ENCODE assay signal across 14 cellular contexts in genomic region chr10:89536013-89536354, GRCh38. TPM values are rescaled to one million over a fixed set of nuclear protein-coding genes. Genes with fewer than 3 reads are reported as not detected.
DNase-seq lines count a peak whose midpoint lies in the region; ATAC-seq, FAIRE-seq and TF ChIP-seq lines count a peak whose summit lies in the region.
"Had no signal": no experiment of that assay in that cellular context is flagged by ENCODE, and none has a peak within 500 bp of the region (broad histone marks: within the 10 kb centered on the region; RNA-seq: fewer than 3 reads in every experiment).

No MANE protein-coding gene starts in this region.

- peaks cover 20% of the 10 kb centered on the region for H3K27me3 ChIP-seq in CD4-positive, alpha-beta memory T cell (ENCODE audit: insufficient read depth, low read length)
- peaks cover 17% of the 10 kb centered on the region for H3K27me3 ChIP-seq in astrocyte (ENCODE audit: insufficient read depth, low read length)
- peaks cover 0 to 78% (median 19%) of the 10 kb centered on the region in 7 donors for H3K27me3 ChIP-seq in heart right ventricle
- no peaks in the 10 kb centered on the region for H3K27me3 ChIP-seq in ovary

- ATAC-seq in heart right ventricle: peak in 1 of 8 donors; percentile 54

- H3K9me3 Mint-ChIP-seq in CD4-positive, alpha-beta memory T cell: peaks cover 0 to 2% (median 0%) of the 10 kb centered on the region in 8 donors
- H3K9me3 Mint-ChIP-seq in astrocyte (ENCODE audit: unreplicated experiment): no peaks in the 10 kb centered on the region

- H3K4me1 ChIP-seq in CD4-positive, alpha-beta memory T cell (ENCODE audit: insufficient read depth, low read length): no peaks in the 10 kb centered on the region
- H3K4me1 ChIP-seq in astrocyte (ENCODE audit: insufficient read depth, low read length) (peaks cover 12% of the 10 kb centered on the region), heart right ventricle (peaks cover 0 to 11% (median 4%) of the 10 kb centered on the region in 9 donors), ovary (ENCODE audit: insufficient read depth) (peaks cover 3% of the 10 kb centered on the region)

- CTCF ChIA-PET in CD4-positive, alpha-beta memory T cell (lab: Charles Lee; ENCODE audit: partially characterized antibody): interaction anchor here (1.1 kb wide), 1 partner anchor 207 kb away, joined by 3 read pairs; no protein-coding TSS in a partner anchor

- H3K27ac ChIP-seq in CD4-positive, alpha-beta memory T cell (ENCODE audit: low read depth, low read length): no peak overlapping the region
- H3K27ac ChIP-seq in astrocyte (ENCODE audit: low read depth, low read length): no peak overlapping the region
- H3K27ac ChIP-seq in heart right ventricle: peak overlapping the region; percentile 5 to 85 (median 69)
- H3K27ac ChIP-seq in ovary: no peak overlapping the region
- H3K27ac ChIP-seq: C4-2B had no signal

- H3K36me3 Mint-ChIP-seq in CD4-positive, alpha-beta memory T cell: no peaks in the 10 kb centered on the region
- H3K36me3 Mint-ChIP-seq in astrocyte (ENCODE audit: low read depth, unreplicated experiment): no peaks in the 10 kb centered on the region

- H3K27me3 Mint-ChIP-seq in CD4-positive, alpha-beta memory T cell: peaks cover 43 to 46% of the 10 kb centered on the region in 2 donors
- H3K27me3 Mint-ChIP-seq in astrocyte (ENCODE audit: low read depth, unreplicated experiment): peaks cover 31% of the 10 kb centered on the region

- H3K9ac ChIP-seq in astrocyte (ENCODE audit: low read length): no peak overlapping the region

- POLR2A ChIA-PET in CD4-positive, alpha-beta memory T cell (lab: Charles Lee; ENCODE audit: partially characterized antibody): no interaction called here

- no peaks in the 10 kb centered on the region for H3K36me3 ChIP-seq in CD4-positive, alpha-beta memory T cell (ENCODE audit: insufficient read depth, low read length)
- H3K36me3 ChIP-seq in astrocyte (ENCODE audit: insufficient read depth, low read length): no peaks in the 10 kb centered on the region
- no peaks in the 10 kb centered on the region for H3K36me3 ChIP-seq in heart right ventricle
- H3K36me3 ChIP-seq in ovary: no peaks in the 10 kb centered on the region

- TF ChIP-seq POLR2A in ovary (IDR thresholded peaks at IDR 0.05): no peak

- no peak for TF ChIP-seq CTCF in astrocyte (IDR thresholded peaks at IDR 0.05; ENCODE audit: insufficient read depth, low read depth, low read length)
- TF ChIP-seq CTCF in heart right ventricle (IDR thresholded peaks at IDR 0.05): no peak
- no peak for TF ChIP-seq CTCF in ovary (IDR thresholded peaks at IDR 0.05)

- DNase-seq in CD4-positive, alpha-beta memory T cell: no peak
- DNase-seq in astrocyte (ENCODE audit: low read depth): no peak
- DNase-seq in heart right ventricle: no peak
- DNase-seq in ovary: no peak
- no peak for DNase-seq in T-helper 2 cell
- no peak for DNase-seq in KG1 (lab: John Stamatoyannopoulos, UW)
- no peak for DNase-seq in effector CD8-positive, alpha-beta T cell (lab: John Stamatoyannopoulos, UW)
- no peak for DNase-seq in medulla oblongata (ENCODE audit: extremely low spot score)
- DNase-seq: NCI-H510A; stimulated activated naive CD4-positive, alpha-beta T cell; SW 1271 had no signal

- WGBS in heart right ventricle, 2 donors: 13 to 18% methylated on average over 16 of the region's 16 CpGs
- 10 to 16% (median 14%) methylated on average over 16 of the region's 16 CpGs for WGBS in ovary, 3 donors

- H3K79me2 ChIP-seq in astrocyte (ENCODE audit: insufficient read depth, low read length): no peaks in the 10 kb centered on the region

- no peaks in the 10 kb centered on the region for H3K9me3 ChIP-seq in CD4-positive, alpha-beta memory T cell (ENCODE audit: control insufficient read depth in 1 of 2, low read length in 2 of 2)
- H3K9me3 ChIP-seq in astrocyte (ENCODE audit: insufficient read depth, low read depth, low read length): no peaks in the 10 kb centered on the region
- H3K9me3 ChIP-seq in heart right ventricle: no peaks in the 10 kb centered on the region
- H3K9me3 ChIP-seq in ovary: no peaks in the 10 kb centered on the region

- no peak for FAIRE-seq in astrocyte (lab: Jason Lieb, UNC)
- FAIRE-seq: colon, keratinocyte had no signal

- peak overlapping the region; percentile 64 for H2AFZ ChIP-seq in astrocyte (ENCODE audit: low read depth, low read length)

- intact Hi-C loops in CD4-positive, alpha-beta memory T cell (cut with micrococcal nuclease): no loop called here
- intact Hi-C loops in heart right ventricle (cut with DNase I) (no loop called here), ovary (cut with DNase I) (no loop called here)

- no peak for TF ChIP-seq EP300 in ovary (IDR thresholded peaks at IDR 0.05)

- H3K4me2 ChIP-seq in astrocyte (ENCODE audit: low read length): peak overlapping the region; percentile 90

- H3K4me1 Mint-ChIP-seq in CD4-positive, alpha-beta memory T cell: peaks cover 8 to 16% (median 10%) of the 10 kb centered on the region in 4 donors
- H3K4me1 Mint-ChIP-seq in astrocyte (ENCODE audit: low read depth, unreplicated experiment): peaks cover 2% of the 10 kb centered on the region

- no peaks in the 10 kb centered on the region for H4K20me1 ChIP-seq in astrocyte (ENCODE audit: insufficient read depth, low read length)

- peak overlapping the region in 5 of 8 donors; percentile 27 to 69 (median 43) for H3K4me3 Mint-ChIP-seq in CD4-positive, alpha-beta memory T cell
- H3K4me3 Mint-ChIP-seq in astrocyte (ENCODE audit: unreplicated experiment): peak overlapping the region; percentile 64

- H3K27ac Mint-ChIP-seq in CD4-positive, alpha-beta memory T cell: no peak overlapping the region
- H3K27ac Mint-ChIP-seq in astrocyte (ENCODE audit: unreplicated experiment): no peak overlapping the region

- H3K4me3 ChIP-seq in CD4-positive, alpha-beta memory T cell (ENCODE audit: low read length in 2 of 2): no peak overlapping the region
- H3K4me3 ChIP-seq in astrocyte (ENCODE audit: insufficient read depth, low read depth, low read length) (peak overlapping the region; percentile 43), heart right ventricle (peak overlapping the region in 9 of 10 donors; percentile 44 to 68 (median 62)), ovary (peak overlapping the region; percentile 29)

RNA-seq across cellular contexts. Expression of gene SLC16A12, which starts 0.6 kb away (rescaled TPM):
- not detected for total RNA-seq in CD4-positive, alpha-beta memory T cell
- polyA plus RNA-seq in CD4-positive, alpha-beta memory T cell: not detected
- 0.31 and 0.59 TPM in 2 replicates for total RNA-seq in astrocyte
- 1 to 10 TPM; 1.8 to 3.6 (median 2.8) TPM for total RNA-seq in heart right ventricle
- 1 to 10 TPM; 1.9 to 2.3 TPM for polyA plus RNA-seq in heart right ventricle
- 1 to 10 TPM in 4 of 7 donors, under 1 TPM in 3; 0.05 to 4.7 (median 1.1) TPM for total RNA-seq in ovary
- polyA plus RNA-seq in ovary: 1 to 10 TPM in 1 of 2 donors, under 1 TPM in 1; 0.40 to 1.2 TPM

Comparison
In these comparisons a context has a peak if more than half of its experiments do, and no peak if none do; other contexts are left out.
1. H3K27ac ChIP-seq: peak in heart right ventricle (10 of 10); none in CD4-positive, alpha-beta memory T cell (single experiment), astrocyte (single experiment) and ovary (0 of 2).
2. H3K4me3 ChIP-seq: peak in astrocyte (single experiment), heart right ventricle (9 of 10) and ovary (single experiment); none in CD4-positive, alpha-beta memory T cell (0 of 2).